ENCODE assay signal across 11 cellular contexts in the genomic region with DNA sequence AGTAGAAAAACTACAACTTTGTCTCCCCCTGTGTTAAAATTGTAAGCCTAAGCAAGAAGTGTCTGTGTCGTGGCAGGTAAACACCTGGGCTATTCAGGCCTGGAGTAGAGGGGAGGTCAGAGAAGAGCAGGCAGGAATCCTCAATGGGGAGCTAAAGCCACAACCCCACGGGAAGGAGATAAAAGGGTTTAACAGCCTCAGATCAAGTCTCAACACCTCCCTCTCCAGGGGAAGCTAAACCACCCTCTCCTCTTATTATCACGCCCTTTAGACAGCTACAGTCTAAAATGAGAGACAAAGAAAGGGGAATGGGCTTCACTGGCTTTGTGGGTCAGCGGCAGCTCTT. TPM values are rescaled to one million over a fixed set of nuclear protein-coding genes. Genes with fewer than 3 reads are reported as not detected.
A peak's percentile ranks its signal among the peaks of the same experiment; 100 is the strongest.
DNase-seq lines count a peak whose midpoint lies in the region; ATAC-seq, FAIRE-seq and TF ChIP-seq lines count a peak whose summit lies in the region.
"Had no signal": no experiment of that assay in that cellular context is flagged by ENCODE, and none has a peak within 500 bp of the region (broad histone marks: within the 10 kb centered on the region; RNA-seq: fewer than 3 reads in every experiment).

No MANE protein-coding gene starts in this region.

- no peak for FAIRE-seq in kidney (lab: Jason Lieb, UNC)
- FAIRE-seq: endometrium, H54 had no signal

- H3K4me1 ChIP-seq in kidney (ENCODE audit: control insufficient read depth in 1 of 2, insufficient read depth in 1 of 2, low read depth in 1 of 2, low read length in 2 of 2) (peaks cover 19 to 28% of the 10 kb centered on the region in 2 donors), stomach (peaks cover 18 to 51% (median 31%) of the 10 kb centered on the region in 4 donors)

- peak overlapping the region; percentile 28 for H3K4me3 ChIP-seq in LNCaP clone FGC (ENCODE audit: low read depth, low read length)
- H3K4me3 ChIP-seq in kidney (ENCODE audit: low read length in 2 of 2), result peak overlapping the region; percentile 2 to 62
- peak overlapping the region; percentile 27 to 40 (median 36) for H3K4me3 ChIP-seq in stomach

- TF ChIP-seq POLR2A in stomach (IDR thresholded peaks at IDR 0.05), result no peak

- H3K27me3 ChIP-seq in stomach, result peaks cover 0 to 53% (median 0%) of the 10 kb centered on the region in 3 donors

- H3K9me3 ChIP-seq in kidney (ENCODE audit: control insufficient read depth in 1 of 2, low read length in 2 of 2), result no peaks in the 10 kb centered on the region
- no peaks in the 10 kb centered on the region for H3K9me3 ChIP-seq in stomach

- H3K27ac ChIP-seq in caudate nucleus (ENCODE audit: low read depth, low read length) (peak overlapping the region; percentile 40), kidney (ENCODE audit: low read depth in 2 of 2, low read length in 2 of 2) (peak overlapping the region in 1 of 2 donors; percentile 29), stomach (peak overlapping the region in 3 of 5 donors; percentile 44 to 65 (median 49))

- ATAC-seq in GM19463 (IDR thresholded peaks at IDR 0.05; ENCODE audit: unreplicated experiment), result no peak

- intact Hi-C loops in kidney (cut with DNase I), result no loop called here
- intact Hi-C loops in stomach (cut with DNase I; ENCODE audit: low total_unique reads), result no loop called here

- WGBS in stomach, 5 donors, result 6 to 22% (median 16%) methylated on average over 4 of the region's 4 CpGs

- H3K36me3 ChIP-seq in kidney (ENCODE audit: control insufficient read depth in 1 of 2, insufficient read depth in 2 of 2, low read length in 2 of 2) (no peaks in the 10 kb centered on the region), stomach (no peaks in the 10 kb centered on the region)

- DNase-seq in LNCaP clone FGC (ENCODE audit: low read depth), result no peak
- no peak for DNase-seq in caudate nucleus (lab: John Stamatoyannopoulos, UW)
- no peak for DNase-seq in kidney
- DNase-seq in stomach, result no peak
- DNase-seq in D341Med (ENCODE audit: low spot score), result no peak
- DNase-seq in NCI-H226, result no peak
- DNase-seq: stimulated activated CD4-positive, alpha-beta T cell treated with anti-CD3 and anti-CD28 coated beads, Interleukin-12 subunit alpha, Interleukin-12 subunit beta, amount 100 ng/mL, for 4 hours; stimulated activated naive CD4-positive, alpha-beta T cell treated with Interleukin-2 at 50 U/mL for 16 hours had no signal

- no peak for TF ChIP-seq EP300 in stomach (IDR thresholded peaks at IDR 0.05)

- no peak overlapping the region for H3K9ac ChIP-seq in kidney (ENCODE audit: low read length in 2 of 2)

- TF ChIP-seq CTCF in LNCaP clone FGC (IDR thresholded peaks at IDR 0.05; ENCODE audit: control insufficient read depth, extremely low read depth, insufficient read depth) (no peak), kidney (IDR thresholded peaks at IDR 0.05; ENCODE audit: borderline replicate concordance, extremely low read depth, insufficient read depth) (no peak), stomach (IDR thresholded peaks at IDR 0.05) (no peak)

RNA-seq across cellular contexts. Expression of a gene that starts 11.6 kb away (rescaled TPM):
- total RNA-seq in kidney (34.6 TPM), stomach (100 to 1,000 TPM in 1 of 5 donors, 10 to 100 TPM in 3, 1 to 10 TPM in 1; 2.9 to 343 (median 28.6) TPM)
- polyA plus RNA-seq in kidney (ENCODE audit: insufficient read depth, low read depth, low replicate concordance) (5.1 TPM), stomach (1 to 10 TPM; 3.2 to 7.3 (median 5.7) TPM)
